ENCODE assay signal across 10 cellular contexts in the genomic region with DNA sequence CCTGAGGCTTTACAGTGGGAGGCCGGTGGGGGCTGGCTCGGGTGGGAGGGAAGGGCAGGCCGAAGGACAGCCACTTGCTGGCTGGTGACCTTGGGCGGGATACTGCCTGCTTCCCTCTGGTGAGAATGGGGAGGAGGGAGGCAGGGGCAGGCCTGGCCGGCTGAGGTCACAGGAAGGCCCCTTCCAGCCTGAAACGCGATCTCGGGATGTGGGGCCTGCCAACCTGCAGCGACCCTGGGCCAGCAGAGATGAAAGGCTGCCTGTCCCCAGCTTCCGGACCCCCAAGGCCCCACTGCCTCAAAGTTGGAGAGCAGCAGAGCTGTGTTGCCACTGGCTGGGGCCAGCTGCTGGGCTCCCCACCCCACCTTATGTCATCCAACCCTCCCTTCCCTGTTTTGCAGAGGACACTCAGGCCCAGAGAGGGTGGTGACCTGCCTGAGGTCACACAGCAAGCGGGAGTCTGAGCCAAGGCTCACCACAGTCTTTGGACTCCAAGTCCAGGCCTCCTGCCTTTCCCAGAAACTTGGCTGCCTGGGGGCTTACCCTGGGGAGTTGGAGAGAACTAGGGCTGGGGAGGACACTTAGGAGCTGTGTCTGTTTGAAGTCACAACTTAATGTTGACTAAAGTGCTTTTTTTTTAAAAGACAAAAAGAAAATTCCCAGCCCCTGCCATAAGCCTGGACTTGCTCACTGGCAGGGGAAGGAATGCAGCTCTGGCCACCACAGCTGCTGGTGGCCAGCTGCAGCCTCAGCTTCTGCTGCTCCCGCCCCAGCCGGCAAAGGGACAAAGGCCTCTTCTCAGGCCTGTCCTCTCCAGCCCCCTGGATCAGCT. TPM values are rescaled to one million over a fixed set of nuclear protein-coding genes. Genes with fewer than 3 reads are reported as not detected.
DNase-seq lines count a peak whose midpoint lies in the region; TF ChIP-seq lines count a peak whose summit lies in the region.
"Had no signal": no experiment of that assay in that cellular context is flagged by ENCODE, and none has a peak within 500 bp of the region (broad histone marks: within the 10 kb centered on the region; RNA-seq: fewer than 3 reads in every experiment).

No MANE protein-coding gene starts in this region.

- no peak overlapping the region for H3K27ac Mint-ChIP-seq in activated T-helper 2 cell treated with anti-CD3 and anti-CD28 coated beads, Interferon-gamma antibody, Interleukin-2, Interleukin-4, amounts not matched to agents 10 μg/mL and 5 μg/mL and 100 μg/mL, durations not matched to agents 14 hours and 24 hours and 36 hours

- DNase-seq in epidermal melanocyte (ENCODE audit: insufficient read length, low spot score) (peak; percentile 78), lung microvascular endothelial cell (ENCODE audit: low read depth in 2 of 2) (peak; percentile 35 to 54), suprapubic skin (ENCODE audit: low spot score in 2 of 2) (peak; percentile 78 to 88), NCI-H1048 (lab: John Stamatoyannopoulos, UW) (no peak), GM19238 (ENCODE audit: insufficient read length, low spot score) (no peak), erythroblast (lab: John Stamatoyannopoulos, UW) (no peak)
- DNase-seq in activated T-helper 2 cell treated with anti-CD3 and anti-CD28 coated beads, Interferon-gamma antibody, Interleukin-2, Interleukin-4, amounts not matched to agents 10 μg/mL and 5 μg/mL and 100 μg/mL, durations not matched to agents 14 hours and 24 hours and 36 hours (ENCODE audit: low spot score), result no peak
- DNase-seq: activated T-cell treated with anti-CD3 and anti-CD28 coated beads, Interleukin-2, amount 50 U/mL, for 48 hours; NCI-H1092 treated with DMSO at 0.1 percent for 48 hours had no signal

- no peak overlapping the region for H3K4me2 ChIP-seq in OCI-LY1 (ENCODE audit: low read length)

- intact Hi-C loops in activated T-helper 2 cell treated with anti-CD3 and anti-CD28 coated beads, Interferon-gamma antibody, Interleukin-2, Interleukin-4, amounts not matched to agents 10 μg/mL and 5 μg/mL and 100 μg/mL, durations not matched to agents 14 hours and 24 hours and 36 hours (cut with micrococcal nuclease), result no loop called here

- H3K27me3 Mint-ChIP-seq in activated T-helper 2 cell treated with anti-CD3 and anti-CD28 coated beads, Interferon-gamma antibody, Interleukin-2, Interleukin-4, amounts not matched to agents 10 μg/mL and 5 μg/mL and 100 μg/mL, durations not matched to agents 14 hours and 24 hours and 36 hours (ENCODE audit: low read depth), result no peaks in the 10 kb centered on the region

- H3K9me3 Mint-ChIP-seq in activated T-helper 2 cell treated with anti-CD3 and anti-CD28 coated beads, Interferon-gamma antibody, Interleukin-2, Interleukin-4, amounts not matched to agents 10 μg/mL and 5 μg/mL and 100 μg/mL, durations not matched to agents 14 hours and 24 hours and 36 hours, result no peaks in the 10 kb centered on the region

- no peaks in the 10 kb centered on the region for H3K9me2 ChIP-seq in OCI-LY1 (ENCODE audit: low read depth, low read length)

- no peaks in the 10 kb centered on the region for H3K36me3 Mint-ChIP-seq in activated T-helper 2 cell treated with anti-CD3 and anti-CD28 coated beads, Interferon-gamma antibody, Interleukin-2, Interleukin-4, amounts not matched to agents 10 μg/mL and 5 μg/mL and 100 μg/mL, durations not matched to agents 14 hours and 24 hours and 36 hours (ENCODE audit: low read depth)

- peak overlapping the region; percentile 75 for H3K27ac ChIP-seq in OCI-LY1 (ENCODE audit: low read depth, low read length, poor library complexity, severe bottlenecking)
- H3K27ac ChIP-seq in suprapubic skin, result peak overlapping the region; percentile 93

- H4K20me1 ChIP-seq in OCI-LY1 (ENCODE audit: insufficient read depth, low read length), result no peaks in the 10 kb centered on the region

- TF ChIP-seq POLR2A in suprapubic skin (IDR thresholded peaks at IDR 0.05) (no peak), erythroblast (IDR thresholded peaks at IDR 0.05; ENCODE audit: low read length) (no peak)

- 11% methylated on average over 8 of the region's 13 CpGs for whole genome bisulfite sequencing in suprapubic skin

- H3K4me3 ChIP-seq in OCI-LY1 (ENCODE audit: low read depth, low read length, poor library complexity, severe bottlenecking) (no peak overlapping the region), suprapubic skin (peak overlapping the region; percentile 23)

- H3K27me3 ChIP-seq in OCI-LY1 (ENCODE audit: insufficient read depth, low read length) (no peaks in the 10 kb centered on the region), suprapubic skin (no peaks in the 10 kb centered on the region)

- H3F3A ChIP-seq in OCI-LY1 (ENCODE audit: insufficient read depth, low read length), result no peaks in the 10 kb centered on the region

- H2AFZ ChIP-seq in OCI-LY1 (ENCODE audit: low read length), result peak overlapping the region; percentile 69; the same call in 1 of the 2 replicates

- H3K4me1 ChIP-seq in OCI-LY1 (ENCODE audit: insufficient read depth, low read length, severe bottlenecking), result peaks cover 43% of the 10 kb centered on the region
- H3K4me1 ChIP-seq in suprapubic skin, result peaks cover 40% of the 10 kb centered on the region

- TF ChIP-seq CTCF in OCI-LY1 (IDR thresholded peaks at IDR 0.05; ENCODE audit: low read length) (no peak), suprapubic skin (IDR thresholded peaks at IDR 0.05) (no peak)

- H3K36me3 ChIP-seq in OCI-LY1 (ENCODE audit: insufficient read depth, low read length) (no peaks in the 10 kb centered on the region), suprapubic skin (no peaks in the 10 kb centered on the region)

- H3K9me3 ChIP-seq in OCI-LY1 (ENCODE audit: low read length), result no peaks in the 10 kb centered on the region
- no peaks in the 10 kb centered on the region for H3K9me3 ChIP-seq in suprapubic skin

- no peak for TF ChIP-seq EP300 in suprapubic skin (IDR thresholded peaks at IDR 0.05)

- H3K4me1 Mint-ChIP-seq in activated T-helper 2 cell treated with anti-CD3 and anti-CD28 coated beads, Interferon-gamma antibody, Interleukin-2, Interleukin-4, amounts not matched to agents 10 μg/mL and 5 μg/mL and 100 μg/mL, durations not matched to agents 14 hours and 24 hours and 36 hours (ENCODE audit: low read depth), result no peaks in the 10 kb centered on the region

- no peak overlapping the region for H3K4me3 Mint-ChIP-seq in activated T-helper 2 cell treated with anti-CD3 and anti-CD28 coated beads, Interferon-gamma antibody, Interleukin-2, Interleukin-4, amounts not matched to agents 10 μg/mL and 5 μg/mL and 100 μg/mL, durations not matched to agents 14 hours and 24 hours and 36 hours (ENCODE audit: low read depth)

- no peaks in the 10 kb centered on the region for H3K79me2 ChIP-seq in OCI-LY1 (ENCODE audit: insufficient read depth, low read length)

- no peak overlapping the region; the same call in 1 of the 2 replicates for H3K9ac ChIP-seq in OCI-LY1 (ENCODE audit: low read length)

RNA-seq across cellular contexts. Expression of gene WASF2, which starts 14.8 kb away (rescaled TPM):
- total RNA-seq in lung microvascular endothelial cell, result 31.8 and 34.7 TPM in 2 replicates
- 10 to 100 TPM; 69.0 to 96.0 (median 90.4) TPM for total RNA-seq in suprapubic skin
- total RNA-seq in activated T-helper 2 cell treated with anti-CD3 and anti-CD28 coated beads, Interferon-gamma antibody, Interleukin-2, Interleukin-4, amounts not matched to agents 10 μg/mL and 5 μg/mL and 100 μg/mL, durations not matched to agents 14 hours and 24 hours and 36 hours, result 125 and 128 TPM in 2 replicates

Comparison
In these comparisons a context has a peak if more than half of its experiments do, and no peak if none do; other contexts are left out.
1. DNase-seq: peak in epidermal melanocyte (single experiment), lung microvascular endothelial cell (2 of 2) and suprapubic skin (2 of 2); none in NCI-H1048 (single experiment), activated T-helper 2 cell treated with anti-CD3 and anti-CD28 coated beads, Interferon-gamma antibody, Interleukin-2, Interleukin-4, amounts not matched to agents 10 μg/mL and 5 μg/mL and 100 μg/mL, durations not matched to agents 14 hours and 24 hours and 36 hours (single experiment), GM19238 (single experiment) and erythroblast (0 of 2).